In genomic region chr13:79442221-79442620, GRCh38 we compare ENCODE assay signal across 17 cellular contexts. TPM values are rescaled to one million over a fixed set of nuclear protein-coding genes. Genes with fewer than 3 reads are reported as not detected.
A peak's percentile ranks its signal among the peaks of the same experiment; 100 is the strongest.
DNase-seq lines count a peak whose midpoint lies in the region; ATAC-seq, FAIRE-seq and TF ChIP-seq lines count a peak whose summit lies in the region.
"Had no signal": no experiment of that assay in that cellular context is flagged by ENCODE, and none has a peak within 500 bp of the region (broad histone marks: within the 10 kb centered on the region; RNA-seq: fewer than 3 reads in every experiment).

No MANE protein-coding gene starts in this region.

- TF ChIP-seq POLR2A in A549 (IDR thresholded peaks at IDR 0.05; ENCODE audit: low read length) = no peak
- no peak for TF ChIP-seq POLR2A in esophagus squamous epithelium (IDR thresholded peaks at IDR 0.05)

- WGBS in A549 (ENCODE audit: missing lambda C conversion rate) = 65% methylated on average over 1 of the region's 1 CpG
- WGBS in esophagus squamous epithelium, 2 donors = 33 to 85% methylated on average over 1 of the region's 1 CpG

- FAIRE-seq in A549 (lab: Jason Lieb, UNC) = no peak
- FAIRE-seq: A204.1, GM19239 had no signal

- H3K27me3 ChIP-seq in muscle layer of duodenum (ENCODE audit: low read depth, low read length) = no peaks in the 10 kb centered on the region
- no peaks in the 10 kb centered on the region for H3K27me3 ChIP-seq in esophagus squamous epithelium

- CTCF ChIA-PET in A549 (lab: Yijun Ruan, JAX) = interaction anchor here (0.6 kb wide), 1 partner anchor 100 kb away, joined by 4 read pairs; no protein-coding TSS in a partner anchor

- ATAC-seq in A549 (no peak), GM21367 (IDR thresholded peaks at IDR 0.05; ENCODE audit: unreplicated experiment) (no peak)

- DNase-seq in A549 (ENCODE audit: low read depth in 1 of 2, low spot score in 1 of 2) (no peak), HT-29 (ENCODE audit: low spot score) (peak; percentile 49), choroid plexus epithelial cell (ENCODE audit: low read depth) (peak; percentile 40), esophagus squamous epithelium (lab: John Stamatoyannopoulos, UW) (no peak), NK-92 (lab: John Stamatoyannopoulos, UW; ENCODE audit: unreplicated experiment) (no peak), NCI-H2227 treated with DMSO at 0.1 percent for 48 hours (lab: John Stamatoyannopoulos, UW) (no peak)
- DNase-seq: H9, KG1, NCI-H1436 treated with DMSO at 0.1 percent for 48 hours, NCI-H2029 treated with DMSO at 0.1 percent for 48 hours, NCI-H510A, NCI-H774 had no signal

- H3K36me3 ChIP-seq in muscle layer of duodenum (ENCODE audit: control insufficient read depth in 1 of 2, insufficient read depth in 2 of 2, low read length in 2 of 2) (no peaks in the 10 kb centered on the region), esophagus squamous epithelium (no peaks in the 10 kb centered on the region)

- H3K4me3 ChIP-seq in A549 (no peak overlapping the region), choroid plexus epithelial cell (ENCODE audit: low read depth, low read length) (no peak overlapping the region), muscle layer of duodenum (ENCODE audit: low read depth in 1 of 2, low read length in 2 of 2) (no peak overlapping the region), esophagus squamous epithelium (no peak overlapping the region)

- peak overlapping the region in 1 of 2 experiments; percentile 41; a peak in 2 of 6 replicates for H3K27ac ChIP-seq in A549
- H3K27ac ChIP-seq in muscle layer of duodenum (ENCODE audit: low read length) = peak overlapping the region; percentile 23
- no peak overlapping the region for H3K27ac ChIP-seq in esophagus squamous epithelium

- POLR2A ChIA-PET in A549 (lab: Yijun Ruan, JAX) = no interaction called here

- H3K4me1 ChIP-seq in A549 (peaks cover 13% of the 10 kb centered on the region; the same call in 2 of the 3 replicates), muscle layer of duodenum (ENCODE audit: control insufficient read depth in 1 of 2, insufficient read depth in 2 of 2, low read length in 2 of 2) (no peaks in the 10 kb centered on the region), esophagus squamous epithelium (no peaks in the 10 kb centered on the region)

- TF ChIP-seq EP300 in A549 (IDR thresholded peaks at IDR 0.05) = no peak

- H3K4me2 ChIP-seq in A549 = peak overlapping the region; percentile 43; the same call in 2 of the 3 replicates

- no peaks in the 10 kb centered on the region for H3K9me3 ChIP-seq in A549
- H3K9me3 ChIP-seq in muscle layer of duodenum (ENCODE audit: control insufficient read depth in 1 of 2, low read length in 2 of 2) = no peaks in the 10 kb centered on the region
- no peaks in the 10 kb centered on the region for H3K9me3 ChIP-seq in esophagus squamous epithelium

- intact Hi-C loops in esophagus squamous epithelium (cut with DNase I) = no loop called here

- no peak for TF ChIP-seq CTCF in A549 (IDR thresholded peaks at IDR 0.05)
- TF ChIP-seq CTCF in choroid plexus epithelial cell (conservative IDR thresholded peaks at IDR 0.05; ENCODE audit: low read depth, low read length) = no peak
- TF ChIP-seq CTCF in esophagus squamous epithelium (IDR thresholded peaks at IDR 0.05) = no peak

- no peak for TF ChIP-seq RAD21 in A549 (conservative IDR thresholded peaks at IDR 0.05 in 1 of 2, IDR thresholded peaks at IDR 0.05 in 1 of 2)

TF ChIP-seq in A549, 52 proteins besides CTCF, POLR2A, EP300 and RAD21:
- TF ChIP-seq TP53 (CRISPR knock-in tag; IDR thresholded peaks at IDR 0.05) = no peak
- TF ChIP-seq GATA3 (IDR thresholded peaks at IDR 0.05; ENCODE audit: borderline replicate concordance) = no peak
- TF ChIP-seq SREBF2 (IDR thresholded peaks at IDR 0.05) = no peak
- TF ChIP-seq ZC3H11A (IDR thresholded peaks at IDR 0.05) = no peak
- no peak for TF ChIP-seq CEBPB (IDR thresholded peaks at IDR 0.05)
- no peak for TF ChIP-seq EHF (CRISPR knock-in tag; IDR thresholded peaks at IDR 0.05)
- no peak for TF ChIP-seq KDM5A (IDR thresholded peaks at IDR 0.05)
- TF ChIP-seq CHD4 (IDR thresholded peaks at IDR 0.05; ENCODE audit: borderline replicate concordance) = no peak
- TF ChIP-seq, protein P1, sequence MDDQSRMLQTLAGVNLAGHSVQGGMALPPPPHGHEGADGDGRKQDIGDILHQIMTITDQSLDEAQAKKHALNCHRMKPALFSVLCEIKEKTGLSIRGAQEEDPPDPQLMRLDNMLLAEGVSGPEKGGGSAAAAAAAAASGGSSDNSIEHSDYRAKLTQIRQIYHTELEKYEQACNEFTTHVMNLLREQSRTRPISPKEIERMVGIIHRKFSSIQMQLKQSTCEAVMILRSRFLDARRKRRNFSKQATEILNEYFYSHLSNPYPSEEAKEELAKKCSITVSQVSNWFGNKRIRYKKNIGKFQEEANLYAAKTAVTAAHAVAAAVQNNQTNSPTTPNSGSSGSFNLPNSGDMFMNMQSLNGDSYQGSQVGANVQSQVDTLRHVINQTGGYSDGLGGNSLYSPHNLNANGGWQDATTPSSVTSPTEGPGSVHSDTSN (IDR thresholded peaks at IDR 0.05) = no peak
- no peak for TF ChIP-seq MYC (IDR thresholded peaks at IDR 0.05; ENCODE audit: borderline replicate concordance, low read length)
- TF ChIP-seq, protein P2, sequence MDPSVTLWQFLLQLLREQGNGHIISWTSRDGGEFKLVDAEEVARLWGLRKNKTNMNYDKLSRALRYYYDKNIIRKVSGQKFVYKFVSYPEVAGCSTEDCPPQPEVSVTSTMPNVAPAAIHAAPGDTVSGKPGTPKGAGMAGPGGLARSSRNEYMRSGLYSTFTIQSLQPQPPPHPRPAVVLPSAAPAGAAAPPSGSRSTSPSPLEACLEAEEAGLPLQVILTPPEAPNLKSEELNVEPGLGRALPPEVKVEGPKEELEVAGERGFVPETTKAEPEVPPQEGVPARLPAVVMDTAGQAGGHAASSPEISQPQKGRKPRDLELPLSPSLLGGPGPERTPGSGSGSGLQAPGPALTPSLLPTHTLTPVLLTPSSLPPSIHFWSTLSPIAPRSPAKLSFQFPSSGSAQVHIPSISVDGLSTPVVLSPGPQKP (IDR thresholded peaks at IDR 0.05; ENCODE audit: low read depth, low read length) = no peak
- TF ChIP-seq RNF2 (IDR thresholded peaks at IDR 0.05; ENCODE audit: borderline replicate concordance, low read depth) = no peak
- no peak for TF ChIP-seq REST (IDR thresholded peaks at IDR 0.05)
- no peak for TF ChIP-seq TFCP2L1 (CRISPR knock-in tag; IDR thresholded peaks at IDR 0.05)
- TF ChIP-seq BHLHE40 (IDR thresholded peaks at IDR 0.05; ENCODE audit: low read depth, low read length) = no peak
- TF ChIP-seq RARB (CRISPR knock-in tag; IDR thresholded peaks at IDR 0.05) = no peak
- TF ChIP-seq ZSCAN20 (CRISPR knock-in tag; IDR thresholded peaks at IDR 0.05) = no peak

RNA-seq across cellular contexts. Expression of gene RBM26, which starts 36.2 kb away (rescaled TPM):
- 25.3 and 29.5 TPM in 2 replicates for polyA plus RNA-seq in A549 (2011; rRNA removed)
- polyA plus RNA-seq in A549 (2012; cell fraction: cytosol; rRNA removed) = 6.4 TPM in 2 replicates
- polyA plus RNA-seq in A549 (2012; cell fraction: nucleus; rRNA removed) = 10.4 and 16.9 TPM in 2 replicates
- polyA plus RNA-seq in A549 (2017; fragmentation: RNase III; extraction: RNeasy Plus Mini Kit Qiagen cat#74134 plus additional on column Dnase treatment) = 27.7 to 29.7 TPM (median 29.4 TPM) in 3 replicates
- polyA minus RNA-seq in A549 (2011; rRNA and poly(A)+ RNA removed) = 12.3 and 14.5 TPM in 2 replicates
- total RNA-seq in HT-29 (2014; rRNA removed; shearing (Covaris generic)) = 17.0 and 20.8 TPM in 2 replicates
- total RNA-seq in esophagus squamous epithelium = 10 to 100 TPM; 16.0 to 42.3 (median 25.4) TPM

RNA-seq across cellular contexts. Expression of gene NDFIP2, which starts 38.7 kb away (rescaled TPM):
- polyA plus RNA-seq in A549 (2011; rRNA removed) (39.9 and 41.7 TPM in 2 replicates), A549 (2017; fragmentation: RNase III; extraction: RNeasy Plus Mini Kit Qiagen cat#74134 plus additional on column Dnase treatment) (21.1 to 23.2 TPM (median 23.0 TPM) in 3 replicates)
- polyA plus RNA-seq in A549 (2012; cell fraction: cytosol; rRNA removed) = 10.8 and 14.3 TPM in 2 replicates
- 5.4 TPM in 2 replicates for polyA plus RNA-seq in A549 (2012; cell fraction: nucleus; rRNA removed)
- polyA minus RNA-seq in A549 (2011; rRNA and poly(A)+ RNA removed) = 32.9 and 37.6 TPM in 2 replicates
- total RNA-seq in HT-29 (2014; rRNA removed; shearing (Covaris generic)) = 26.9 and 29.2 TPM in 2 replicates
- 10 to 100 TPM; 37.8 to 81.9 (median 54.8) TPM for total RNA-seq in esophagus squamous epithelium
- polyA plus RNA-seq: CD14-positive monocyte had no signal

Comparison
In these comparisons a context has a peak if more than half of its experiments do, and no peak if none do; other contexts are left out.
1. DNase-seq: peak in HT-29 (single experiment) and choroid plexus epithelial cell (single experiment); none in A549 (0 of 2), esophagus squamous epithelium (single experiment), NK-92 (single experiment) and NCI-H2227 treated with DMSO at 0.1 percent for 48 hours (single experiment).